1 cellular context compared by ENCODE assay signal in genomic region chr20:364905-365794, GRCh38.
A peak's percentile ranks its signal among the peaks of the same experiment; 100 is the strongest.
TF ChIP-seq lines count a peak whose summit lies in the region.

No MANE protein-coding gene starts in this region.

TF ChIP-seq in HepG2, 621 proteins besides CTCF, POLR2A, EP300 and RAD21 (continued from another document):
- TF ChIP-seq HINFP (CRISPR knock-in tag; IDR thresholded peaks at IDR 0.05; ENCODE audit: low read depth): peak; percentile 45; the same call in 1 of the 2 replicates
- no peak for TF ChIP-seq PHB2 (IDR thresholded peaks at IDR 0.05; ENCODE audit: partially characterized antibody)
- 0 out of 2 replicates have a peak, but pooled peaks have one; percentile 6 for TF ChIP-seq ARID5B (CRISPR knock-in tag; IDR thresholded peaks at IDR 0.05)
- peak; percentile 69 for TF ChIP-seq CBX1 (IDR thresholded peaks at IDR 0.05; ENCODE audit: low read depth)
- TF ChIP-seq FOXA3 (CRISPR knock-in tag; IDR thresholded peaks at IDR 0.05): no peak
- no peak for TF ChIP-seq ATF6 (CRISPR knock-in tag; conservative IDR thresholded peaks at IDR 0.05)
- TF ChIP-seq ZNF619 (CRISPR knock-in tag; IDR thresholded peaks at IDR 0.05): 0 out of 2 replicates have a peak, but pooled peaks have one; percentile 24
- no peak for TF ChIP-seq ZNF367 (CRISPR knock-in tag; IDR thresholded peaks at IDR 0.05; ENCODE audit: borderline replicate concordance)
- 0 out of 2 replicates have a peak, but pooled peaks have one; percentile 74 for TF ChIP-seq NFE2L1 (CRISPR knock-in tag; IDR thresholded peaks at IDR 0.05; ENCODE audit: borderline replicate concordance)
- TF ChIP-seq BATF2 (CRISPR knock-in tag; IDR thresholded peaks at IDR 0.05): no peak
- TF ChIP-seq RFX3 (CRISPR knock-in tag; IDR thresholded peaks at IDR 0.05): no peak
- no peak for TF ChIP-seq ZNF33A (CRISPR knock-in tag; IDR thresholded peaks at IDR 0.05; ENCODE audit: borderline replicate concordance)
- no peak for TF ChIP-seq ZSCAN22 (CRISPR knock-in tag; IDR thresholded peaks at IDR 0.05)
- 0 out of 2 replicates have a peak, but pooled peaks have one; percentile 43 for TF ChIP-seq BRD4 (CRISPR knock-in tag; IDR thresholded peaks at IDR 0.05)
- TF ChIP-seq SIN3B (IDR thresholded peaks at IDR 0.05; ENCODE audit: low read length): no peak
- no peak for TF ChIP-seq CEBPZ (IDR thresholded peaks at IDR 0.05; ENCODE audit: low read length)
- no peak for TF ChIP-seq BCL3 (CRISPR knock-in tag; IDR thresholded peaks at IDR 0.05)
- TF ChIP-seq ZNF704 (CRISPR knock-in tag; IDR thresholded peaks at IDR 0.05; ENCODE audit: borderline replicate concordance): 0 out of 2 replicates have a peak, but pooled peaks have one; percentile 23
- no peak for TF ChIP-seq ZNF552 (CRISPR knock-in tag; IDR thresholded peaks at IDR 0.05; ENCODE audit: borderline replicate concordance)
- TF ChIP-seq CREBL2 (CRISPR knock-in tag; IDR thresholded peaks at IDR 0.05; ENCODE audit: borderline replicate concordance): no peak
- no peak for TF ChIP-seq ZNF607 (CRISPR knock-in tag; IDR thresholded peaks at IDR 0.05; ENCODE audit: borderline replicate concordance)
- TF ChIP-seq ZNF720 (CRISPR knock-in tag; IDR thresholded peaks at IDR 0.05): no peak
- no peak for TF ChIP-seq ARNT2 (CRISPR knock-in tag; IDR thresholded peaks at IDR 0.05; ENCODE audit: low read depth)
- no peak for TF ChIP-seq SMAD3 (CRISPR knock-in tag; IDR thresholded peaks at IDR 0.05)
- no peak for TF ChIP-seq HNRNPK (IDR thresholded peaks at IDR 0.05; ENCODE audit: low read depth, low read length, poor library complexity, severe bottlenecking)
- 0 out of 2 replicates have a peak, but pooled peaks have one; percentile 46 for TF ChIP-seq TGIF2 (CRISPR knock-in tag; IDR thresholded peaks at IDR 0.05)
TF ChIP-seq in HepG2: peak in this region for 46.
